Comparison of ENCODE assay signal across 21 cellular contexts in genomic region chr7:46600340-46600739, GRCh38.
DNase-seq lines count a peak whose midpoint lies in the region; ATAC-seq and TF ChIP-seq lines count a peak whose summit lies in the region.
"Had no signal": no experiment of that assay in that cellular context is flagged by ENCODE, and none has a peak within 500 bp of the region (broad histone marks: within the 10 kb centered on the region; RNA-seq: fewer than 3 reads in every experiment).

No MANE protein-coding gene starts in this region.

- no peaks in the 10 kb centered on the region for H3K4me1 Mint-ChIP-seq in activated T-cell treated with anti-CD3 and anti-CD28 coated beads, Interleukin-2, amount 50 U/mL, for 24 hours (ENCODE audit: low read depth)
- H3K4me1 Mint-ChIP-seq: CD8-positive, alpha-beta memory T cell had no signal

- peak; percentile 70 for ATAC-seq in gastroesophageal sphincter
- peak; percentile 37 for ATAC-seq in omental fat pad (ENCODE audit: low FRiP score)
- ATAC-seq: activated CD4-positive, CD25-positive, alpha-beta regulatory T cell treated with anti-CD3 and anti-CD28 coated beads, Interleukin-2, amount 50 U/mL, for 24 hours; PC-3 had no signal

- H3K4me3 Mint-ChIP-seq in activated T-cell treated with anti-CD3 and anti-CD28 coated beads, Interleukin-2, amount 50 U/mL, for 24 hours = no peak overlapping the region
- H3K4me3 Mint-ChIP-seq: CD8-positive, alpha-beta memory T cell; H9 had no signal

- no peak for TF ChIP-seq EP300 in gastroesophageal sphincter (IDR thresholded peaks at IDR 0.05)

- no peaks in the 10 kb centered on the region for H3K36me3 Mint-ChIP-seq in activated T-cell treated with anti-CD3 and anti-CD28 coated beads, Interleukin-2, amount 50 U/mL, for 24 hours (ENCODE audit: low read depth)
- H3K36me3 Mint-ChIP-seq: CD8-positive, alpha-beta memory T cell had no signal

- TF ChIP-seq POLR2A in gastroesophageal sphincter (IDR thresholded peaks at IDR 0.05) = no peak

- CTCF ChIA-PET in AG04450 (lab: Charles Lee) (interaction anchor here (0.6 to 0.8 kb wide), 2 partner anchors 21 to 248 kb away, joined by 3 read pairs; no protein-coding TSS in a partner anchor), RWPE1 (lab: Yijun Ruan, JAX) (interaction anchor here (0.7 kb wide), 1 partner anchor 130 kb away, joined by 6 read pairs; no protein-coding TSS in a partner anchor)

- H3K27ac ChIP-seq in AG04450 (ENCODE audit: low read depth, low read length) (no peak overlapping the region), gastroesophageal sphincter (peak overlapping the region in 2 of 4 donors; percentile 48 to 56), RWPE1 (no peak overlapping the region)
- H3K27ac ChIP-seq: skin epidermis, thoracic aorta had no signal

- TF ChIP-seq CTCF in AG04450 (IDR thresholded peaks at IDR 0.05; ENCODE audit: low read depth, low read length) (no peak), gastroesophageal sphincter (IDR thresholded peaks at IDR 0.05) (no peak), omental fat pad (IDR thresholded peaks at IDR 0.05) (no peak), RWPE1 (conservative IDR thresholded peaks at IDR 0.05; ENCODE audit: low read depth) (no peak)

- H3K27me3 ChIP-seq in AG04450 (ENCODE audit: control insufficient read depth, insufficient read depth, low read length) = no peaks in the 10 kb centered on the region
- no peaks in the 10 kb centered on the region for H3K27me3 ChIP-seq in gastroesophageal sphincter

- 85 to 87% methylated on average over 5 of the region's 5 CpGs for WGBS in gastroesophageal sphincter (ENCODE audit: low coverage in 1 of 2), 2 donors

- POLR2A ChIA-PET in AG04450 (lab: Yijun Ruan, JAX) (interaction anchor here (0.8 kb wide), 1 partner anchor 9 kb away, joined by 3 read pairs; no protein-coding TSS in a partner anchor), RWPE1 (lab: Yijun Ruan, JAX; ENCODE audit: low non-redundant PET) (interaction anchor here (1.0 kb wide), 1 partner anchor 13 kb away, joined by 3 read pairs; no protein-coding TSS in a partner anchor)

- H3K27me3 Mint-ChIP-seq in activated T-cell treated with anti-CD3 and anti-CD28 coated beads, Interleukin-2, amount 50 U/mL, for 24 hours = no peaks in the 10 kb centered on the region
- H3K27me3 Mint-ChIP-seq: CD8-positive, alpha-beta memory T cell had no signal

- no peak overlapping the region for H3K4me3 ChIP-seq in AG04450 (ENCODE audit: low read depth, low read length)
- H3K4me3 ChIP-seq in gastroesophageal sphincter = no peak overlapping the region
- H3K4me3 ChIP-seq: skin epidermis, thoracic aorta had no signal

- peak; percentile 10 for DNase-seq in AG04450 (ENCODE audit: low read depth, low spot score)
- DNase-seq in amniotic epithelial cell (ENCODE audit: low read depth) = peak; percentile 98
- no peak for DNase-seq in omental fat pad (ENCODE audit: low spot score)
- DNase-seq in activated T-cell treated with anti-CD3 and anti-CD28 coated beads, Interleukin-2, amount 50 U/mL, for 24 hours = no peak
- no peak for DNase-seq in RWPE1 (ENCODE audit: low spot score)
- DNase-seq in HUDEP-2 (lab: John Stamatoyannopoulos, UW; ENCODE audit: unreplicated experiment in 76 of 76) = no peak
- DNase-seq in cerebellum (ENCODE audit: low spot score) = no peak
- DNase-seq: activated gamma-delta T cell treated with Interleukin-2 at 50 U/mL for 16 hours; CD8-positive, alpha-beta memory T cell; DND-41; H9; NCI-H1105; NCI-H774; occipital lobe; PC-3; stimulated activated CD4-positive, alpha-beta T cell treated with anti-CD3 and anti-CD28 coated beads, Interleukin-4, amount 100 ng/mL, for 4 hours; stimulated activated CD8-positive, alpha-beta memory T cell treated with anti-CD3 and anti-CD28 coated beads, Interleukin-4, amount 100 ng/mL, for 48 hours had no signal

- no peaks in the 10 kb centered on the region for H3K36me3 ChIP-seq in gastroesophageal sphincter
- H3K36me3 ChIP-seq: thoracic aorta had no signal

- peaks cover 3% of the 10 kb centered on the region for H3K9me3 Mint-ChIP-seq in activated T-cell treated with anti-CD3 and anti-CD28 coated beads, Interleukin-2, amount 50 U/mL, for 24 hours
- H3K9me3 Mint-ChIP-seq: H9 had no signal

- no peaks in the 10 kb centered on the region for H3K9me3 ChIP-seq in AG04450 (ENCODE audit: control insufficient read depth, insufficient read depth, low read length)
- H3K9me3 ChIP-seq in gastroesophageal sphincter = no peaks in the 10 kb centered on the region
- H3K9me3 ChIP-seq: thoracic aorta had no signal

- peaks cover 10 to 38% (median 11%) of the 10 kb centered on the region in 3 donors for H3K4me1 ChIP-seq in gastroesophageal sphincter

- H3K27ac Mint-ChIP-seq in activated T-cell treated with anti-CD3 and anti-CD28 coated beads, Interleukin-2, amount 50 U/mL, for 24 hours = no peak overlapping the region
- H3K27ac Mint-ChIP-seq: CD8-positive, alpha-beta memory T cell; H9 had no signal

Comparison
In these comparisons a context has a peak if more than half of its experiments do, and no peak if none do; other contexts are left out.
1. DNase-seq: peak in AG04450 (single experiment) and amniotic epithelial cell (single experiment); none in omental fat pad (single experiment), activated T-cell treated with anti-CD3 and anti-CD28 coated beads, Interleukin-2, amount 50 U/mL, for 24 hours (single experiment), RWPE1 (single experiment), HUDEP-2 (0 of 76) and cerebellum (single experiment).